In genomic region chr13:99042851-99043250, GRCh38 we compare ENCODE assay signal across 31 cellular contexts.
DNase-seq lines count a peak whose midpoint lies in the region; FAIRE-seq and TF ChIP-seq lines count a peak whose summit lies in the region.
"Had no signal": no experiment of that assay in that cellular context is flagged by ENCODE, and none has a peak within 500 bp of the region (broad histone marks: within the 10 kb centered on the region; RNA-seq: fewer than 3 reads in every experiment).

No MANE protein-coding gene starts in this region.

- no peak overlapping the region for H2BK5ac ChIP-seq in neuronal stem cell (ENCODE audit: low read length)

- H3K4me1 Mint-ChIP-seq in activated CD4-positive, alpha-beta T cell treated with anti-CD3 and anti-CD28 coated beads, Interleukin-2, amount 10 ng/mL, durations not matched to agents 24 days and 14 days: peaks cover 66% of the 10 kb centered on the region
- peaks cover 74 to 90% (median 85%) of the 10 kb centered on the region in 3 donors for H3K4me1 Mint-ChIP-seq in CD8-positive, alpha-beta memory T cell
- H3K4me1 Mint-ChIP-seq in progenitor cell of endocrine pancreas (ENCODE audit: low read depth): peaks cover 20% of the 10 kb centered on the region

- FAIRE-seq in GM19239 (lab: Jason Lieb, UNC): no peak
- FAIRE-seq: A549, endothelial cell of umbilical vein, GM18507, HTR-8/SVneo had no signal

- H2AK5ac ChIP-seq in neuronal stem cell (ENCODE audit: low read depth, low read length): no peak overlapping the region

- H2AFZ ChIP-seq in neuronal stem cell (ENCODE audit: low read length): no peak overlapping the region

- peak overlapping the region; percentile 70 for H3K18ac ChIP-seq in neuronal stem cell (ENCODE audit: low read length)

- no peak overlapping the region for H3K4me3 ChIP-seq in CD8-positive, alpha-beta memory T cell (ENCODE audit: low read length)
- no peak overlapping the region for H3K4me3 ChIP-seq in neuronal stem cell (ENCODE audit: low read length in 2 of 2)
- H3K4me3 ChIP-seq: A549, body of pancreas, psoas muscle, SK-N-MC, testis, uterus had no signal

- WGBS in neuronal stem cell (ENCODE audit: extremely low coverage in 2 of 2, insufficient read length in 2 of 2, insufficient replicate concordance in 1 of 2), 2 donors: no CpG with 5 or more reads among the region's 2 CpGs

- intact Hi-C loops in activated CD4-positive, alpha-beta T cell treated with anti-CD3 and anti-CD28 coated beads, Interleukin-2, amount 10 ng/mL, durations not matched to agents 24 days and 14 days (cut with micrococcal nuclease): loop anchor here (10.0 kb wide), 1 partner anchor 82 kb away; no protein-coding TSS in a partner anchor

- no peak overlapping the region for H3K27ac ChIP-seq in CD8-positive, alpha-beta memory T cell (ENCODE audit: low read depth, low read length)
- H3K27ac ChIP-seq in VCaP (peak overlapping the region; percentile 73), neuronal stem cell (replicated peaks; ENCODE audit: low read length) (no peak overlapping the region)
- H3K27ac ChIP-seq: body of pancreas, KMS-11, psoas muscle, SK-N-MC, testis, uterus had no signal

- H3K4me2 ChIP-seq in neuronal stem cell (ENCODE audit: insufficient read depth, low read length, poor library complexity, severe bottlenecking): no peak overlapping the region
- H3K4me2 ChIP-seq: A549, KMS-11 had no signal

- no peak overlapping the region for H3K23ac ChIP-seq in neuronal stem cell (ENCODE audit: low read depth, low read length, poor library complexity)

- CTCF ChIA-PET in CD8-positive, alpha-beta memory T cell (lab: Charles Lee): interaction anchor here (1.1 to 2.0 kb wide), 4 partner anchors 9 to 44 kb away, joined by 3 to 7 read pairs (median 4); no protein-coding TSS in a partner anchor

- no peaks in the 10 kb centered on the region for H3K9me3 ChIP-seq in CD8-positive, alpha-beta memory T cell (ENCODE audit: low read length)
- H3K9me3 ChIP-seq in neuronal stem cell (replicated peaks in 1 of 2; ENCODE audit: control insufficient read depth in 2 of 2, insufficient read depth in 1 of 2, low read depth in 1 of 2, low read length in 2 of 2): no peaks in the 10 kb centered on the region
- H3K9me3 ChIP-seq: A549, body of pancreas, psoas muscle, testis, uterus had no signal

- H3K36me3 Mint-ChIP-seq in activated CD4-positive, alpha-beta T cell treated with anti-CD3 and anti-CD28 coated beads, Interleukin-2, amount 10 ng/mL, durations not matched to agents 24 days and 14 days (ENCODE audit: low read depth): peaks cover 21% of the 10 kb centered on the region
- H3K36me3 Mint-ChIP-seq in CD8-positive, alpha-beta memory T cell: no peaks in the 10 kb centered on the region
- no peaks in the 10 kb centered on the region for H3K36me3 Mint-ChIP-seq in progenitor cell of endocrine pancreas (ENCODE audit: insufficient read depth)
- H3K36me3 Mint-ChIP-seq: stimulated activated naive B cell treated with anti-CD40 and anti-IgM and Interleukin-4, amounts not matched to agents 10 μg/mL and 1 μg/mL and 100 μg/mL, for 72 hours had no signal

- H2BK15ac ChIP-seq in neuronal stem cell (ENCODE audit: low read length): no peak overlapping the region

- H4K91ac ChIP-seq in neuronal stem cell (ENCODE audit: low read depth, low read length, poor library complexity): no peak overlapping the region

- H3K27me3 Mint-ChIP-seq in activated CD4-positive, alpha-beta T cell treated with anti-CD3 and anti-CD28 coated beads, Interleukin-2, amount 10 ng/mL, durations not matched to agents 24 days and 14 days: no peaks in the 10 kb centered on the region
- no peaks in the 10 kb centered on the region for H3K27me3 Mint-ChIP-seq in CD8-positive, alpha-beta memory T cell
- H3K27me3 Mint-ChIP-seq in progenitor cell of endocrine pancreas: peaks cover 3% of the 10 kb centered on the region
- H3K27me3 Mint-ChIP-seq: activated CD4-positive, alpha-beta memory T cell treated with anti-CD3 and anti-CD28 coated beads for 36 hours had no signal

- H3K4me1 ChIP-seq in CD8-positive, alpha-beta memory T cell (ENCODE audit: insufficient read depth, low read length): peaks cover 76% of the 10 kb centered on the region
- H3K4me1 ChIP-seq in neuronal stem cell (ENCODE audit: control insufficient read depth in 2 of 2, insufficient read depth in 1 of 2, low read depth in 1 of 2, low read length in 2 of 2): no peaks in the 10 kb centered on the region
- H3K4me1 ChIP-seq: psoas muscle had no signal

- H3K4ac ChIP-seq in neuronal stem cell (ENCODE audit: low read length): no peak overlapping the region

- H4K8ac ChIP-seq in neuronal stem cell (ENCODE audit: low read depth, low read length): no peak overlapping the region

- no peak overlapping the region for H2BK120ac ChIP-seq in neuronal stem cell (ENCODE audit: low read depth, low read length)

- H3K27me3 ChIP-seq in CD8-positive, alpha-beta memory T cell (ENCODE audit: insufficient read depth, low read length, poor library complexity, severe bottlenecking): no peaks in the 10 kb centered on the region
- H3K27me3 ChIP-seq in neuronal stem cell (ENCODE audit: control insufficient read depth in 3 of 3, insufficient read depth in 3 of 3, low read depth in 1 of 3, low read length in 3 of 3): peaks cover 0 to 8% (median 0%) of the 10 kb centered on the region in 3 experiments
- H3K27me3 ChIP-seq: body of pancreas, testis, uterus had no signal

- H3K4me3 Mint-ChIP-seq in activated CD4-positive, alpha-beta T cell treated with anti-CD3 and anti-CD28 coated beads, Interleukin-2, amount 10 ng/mL, durations not matched to agents 24 days and 14 days: no peak overlapping the region
- peak overlapping the region in 2 of 7 donors; percentile 9 to 63 for H3K4me3 Mint-ChIP-seq in CD8-positive, alpha-beta memory T cell
- no peak overlapping the region for H3K4me3 Mint-ChIP-seq in progenitor cell of endocrine pancreas (ENCODE audit: low read depth)
- H3K4me3 Mint-ChIP-seq: activated CD4-positive, alpha-beta memory T cell treated with anti-CD3 and anti-CD28 coated beads for 36 hours; stimulated activated naive B cell treated with anti-CD40 and anti-IgM and Interleukin-4, amounts not matched to agents 10 μg/mL and 1 μg/mL and 100 μg/mL, for 72 hours had no signal

- TF ChIP-seq CTCF in VCaP (conservative IDR thresholded peaks at IDR 0.05) (no peak), progenitor cell of endocrine pancreas (IDR thresholded peaks at IDR 0.05; ENCODE audit: unreplicated experiment) (no peak)

- no peak overlapping the region for H2BK12ac ChIP-seq in neuronal stem cell (ENCODE audit: low read length)

- no peaks in the 10 kb centered on the region for H3K36me3 ChIP-seq in CD8-positive, alpha-beta memory T cell (ENCODE audit: insufficient read depth, low read length)
- no peaks in the 10 kb centered on the region for H3K36me3 ChIP-seq in neuronal stem cell (replicated peaks in 1 of 2; ENCODE audit: control insufficient read depth in 2 of 2, insufficient read depth in 2 of 2, low read length in 2 of 2)
- H3K36me3 ChIP-seq: uterus had no signal

- no peaks in the 10 kb centered on the region for H3K79me1 ChIP-seq in neuronal stem cell (ENCODE audit: low read depth, low read length)

- H3K9me3 Mint-ChIP-seq in activated CD4-positive, alpha-beta T cell treated with anti-CD3 and anti-CD28 coated beads, Interleukin-2, amount 10 ng/mL, durations not matched to agents 24 days and 14 days: no peaks in the 10 kb centered on the region
- no peaks in the 10 kb centered on the region for H3K9me3 Mint-ChIP-seq in CD8-positive, alpha-beta memory T cell
- H3K9me3 Mint-ChIP-seq in progenitor cell of endocrine pancreas (ENCODE audit: low read depth): no peaks in the 10 kb centered on the region
- H3K9me3 Mint-ChIP-seq: activated CD4-positive, alpha-beta memory T cell treated with anti-CD3 and anti-CD28 coated beads for 36 hours; stimulated activated naive B cell treated with anti-CD40 and anti-IgM and Interleukin-4, amounts not matched to agents 10 μg/mL and 1 μg/mL and 100 μg/mL, for 72 hours had no signal

- H3K27ac Mint-ChIP-seq in activated CD4-positive, alpha-beta T cell treated with anti-CD3 and anti-CD28 coated beads, Interleukin-2, amount 10 ng/mL, durations not matched to agents 24 days and 14 days: peak overlapping the region; percentile 51
- H3K27ac Mint-ChIP-seq in CD8-positive, alpha-beta memory T cell: peak overlapping the region in 7 of 8 donors; percentile 38 to 89 (median 77)
- H3K27ac Mint-ChIP-seq in progenitor cell of endocrine pancreas: no peak overlapping the region
- H3K27ac Mint-ChIP-seq: activated CD4-positive, alpha-beta memory T cell treated with anti-CD3 and anti-CD28 coated beads for 36 hours had no signal

- POLR2A ChIA-PET in CD8-positive, alpha-beta memory T cell (lab: Charles Lee): no interaction called here

- DNase-seq in activated CD4-positive, alpha-beta T cell treated with anti-CD3 and anti-CD28 coated beads, Interleukin-2, amount 10 ng/mL, durations not matched to agents 24 days and 14 days: no peak
- no peak for DNase-seq in activated CD4-positive, alpha-beta T cell treated with anti-CD3 and anti-CD28 coated beads, Interleukin-2, amount 50 U/mL, for 4 hours
- DNase-seq in CD8-positive, alpha-beta memory T cell: no peak
- DNase-seq in neuronal stem cell (ENCODE audit: low spot score) (no peak), RKO (ENCODE audit: low spot score) (no peak), GM19239 (ENCODE audit: insufficient read length, low spot score) (no peak), progenitor cell of endocrine pancreas (ENCODE audit: low spot score, unreplicated experiment) (no peak)
- DNase-seq: activated CD4-positive, alpha-beta memory T cell treated with anti-CD3 and anti-CD28 coated beads for 36 hours; activated effector memory CD4-positive, alpha-beta T cell treated with anti-CD3 and anti-CD28 coated beads, Interleukin-2, amount 50 U/mL, for 16 hours; AML-193; body of pancreas; cerebellar nuclear complex; COR-L47; DMS79 treated with DMSO at 0.1 percent for 48 hours; GF-D8; MV-4-11; NCI-H1436 treated with DMSO at 0.1 percent for 48 hours; NCI-H446; NCI-H774; psoas muscle; stimulated activated CD4-positive, alpha-beta T cell treated with anti-CD3 and anti-CD28 coated beads, Interleukin-4, amount 100 ng/mL, for 4 hours; stimulated activated naive B cell treated with anti-CD40 and anti-IgM and Interleukin-4, amounts not matched to agents 10 μg/mL and 1 μg/mL and 100 μg/mL, for 72 hours; testis; uterus had no signal

- H3K14ac ChIP-seq in neuronal stem cell (ENCODE audit: low read length): no peak overlapping the region

- H3K9ac ChIP-seq in neuronal stem cell (ENCODE audit: low read depth, low read length, poor library complexity): no peak overlapping the region
- H3K9ac ChIP-seq: KMS-11 had no signal
